Comparison of ENCODE assay signal across 16 cellular contexts in the genomic region with DNA sequence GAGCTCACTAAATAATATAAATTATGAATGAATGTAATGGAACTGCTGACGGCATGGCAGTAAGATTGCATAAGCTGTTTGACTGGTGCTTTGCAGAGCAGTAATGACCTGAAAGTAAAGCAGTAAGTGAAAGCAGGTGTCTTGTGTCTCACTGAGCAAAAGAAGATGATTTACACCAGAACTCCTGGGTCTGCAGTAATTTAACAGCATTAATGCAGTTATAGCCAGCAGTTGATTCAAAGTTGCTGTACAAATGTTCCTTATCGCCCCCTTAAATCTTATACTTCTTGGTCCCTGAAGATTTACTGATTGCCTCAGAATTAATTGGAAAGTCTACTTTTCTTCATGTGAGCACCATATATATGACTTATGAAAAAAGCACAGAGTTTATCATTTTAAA.
A peak's percentile ranks its signal among the peaks of the same experiment; 100 is the strongest.
DNase-seq lines count a peak whose midpoint lies in the region; ATAC-seq and TF ChIP-seq lines count a peak whose summit lies in the region.
"Had no signal": no experiment of that assay in that cellular context is flagged by ENCODE, and none has a peak within 500 bp of the region (broad histone marks: within the 10 kb centered on the region; RNA-seq: fewer than 3 reads in every experiment).

No MANE protein-coding gene starts in this region.

- H3K4me1 ChIP-seq in upper lobe of left lung = no peaks in the 10 kb centered on the region
- H3K4me1 ChIP-seq: HAP-1 had no signal

- H3K9me3 Mint-ChIP-seq in mesothelial cell of epicardium = peaks cover 12% of the 10 kb centered on the region
- H3K9me3 Mint-ChIP-seq: CD8-positive, alpha-beta memory T cell had no signal

- peaks cover 26% of the 10 kb centered on the region for H3K4me1 Mint-ChIP-seq in mesothelial cell of epicardium
- H3K4me1 Mint-ChIP-seq: B cell; CD4-positive, CD25-positive, alpha-beta regulatory T cell; CD8-positive, alpha-beta memory T cell had no signal

- H3K27me3 ChIP-seq in upper lobe of left lung = no peaks in the 10 kb centered on the region

- H3K4me3 ChIP-seq in upper lobe of left lung = no peak overlapping the region
- H3K4me3 ChIP-seq: GM23248, HAP-1 had no signal

- 80 to 88% methylated on average over 2 of the region's 2 CpGs for WGBS in upper lobe of left lung, 2 donors

- peak; percentile 0 for DNase-seq in NCI-H2171 treated with DMSO at 0.1 percent for 48 hours (lab: John Stamatoyannopoulos, UW)
- no peak for DNase-seq in NCI-H2171 (lab: John Stamatoyannopoulos, UW)
- no peak for DNase-seq in mesothelial cell of epicardium (ENCODE audit: low spot score in 2 of 2, unreplicated experiment in 2 of 2)
- DNase-seq in LoVo (ENCODE audit: low spot score) = no peak
- DNase-seq in upper lobe of left lung = no peak
- DNase-seq in stimulated activated CD8-positive, alpha-beta memory T cell treated with anti-CD3 and anti-CD28 coated beads, Interleukin-4, amount 100 ng/mL, for 48 hours = no peak
- DNase-seq: 8988T; C1 segment of cervical spinal cord; CD4-positive, CD25-positive, alpha-beta regulatory T cell; CD8-positive, alpha-beta memory T cell; COR-L47; GM23248 had no signal

- peak; percentile 86 for ATAC-seq in SK-N-SH treated with all-trans-retinoic acid at 6 μM for 48 hours
- ATAC-seq in upper lobe of left lung (ENCODE audit: low FRiP score in 2 of 2) = no peak

- no peaks in the 10 kb centered on the region for H3K36me3 ChIP-seq in upper lobe of left lung

- TF ChIP-seq POLR2A in upper lobe of left lung (IDR thresholded peaks at IDR 0.05) = no peak

- no peak for TF ChIP-seq CTCF in mesothelial cell of epicardium (IDR thresholded peaks at IDR 0.05; ENCODE audit: unreplicated experiment)
- no peak for TF ChIP-seq CTCF in upper lobe of left lung (IDR thresholded peaks at IDR 0.05)

- H3K27ac Mint-ChIP-seq in mesothelial cell of epicardium = peak overlapping the region; percentile 65
- H3K27ac Mint-ChIP-seq: B cell; CD4-positive, CD25-positive, alpha-beta regulatory T cell; CD8-positive, alpha-beta memory T cell had no signal

- no peaks in the 10 kb centered on the region for H3K9me3 ChIP-seq in upper lobe of left lung
- H3K9me3 ChIP-seq: HAP-1 had no signal

- peaks cover 31% of the 10 kb centered on the region for H3K36me3 Mint-ChIP-seq in mesothelial cell of epicardium
- H3K36me3 Mint-ChIP-seq: CD4-positive, CD25-positive, alpha-beta regulatory T cell had no signal

- no peaks in the 10 kb centered on the region for H3K27me3 Mint-ChIP-seq in mesothelial cell of epicardium (ENCODE audit: low read depth)
- H3K27me3 Mint-ChIP-seq: B cell; CD4-positive, CD25-positive, alpha-beta regulatory T cell had no signal

- no peak overlapping the region for H3K27ac ChIP-seq in upper lobe of left lung
- H3K27ac ChIP-seq: GM23248, HL-60 had no signal

- no peak for TF ChIP-seq EP300 in upper lobe of left lung (IDR thresholded peaks at IDR 0.05)

- H3K4me3 Mint-ChIP-seq in mesothelial cell of epicardium = no peak overlapping the region
- H3K4me3 Mint-ChIP-seq: B cell; CD4-positive, CD25-positive, alpha-beta regulatory T cell; CD8-positive, alpha-beta memory T cell had no signal

TF ChIP-seq in SK-N-SH treated with all-trans-retinoic acid at 6 μM for 48 hours, 23 proteins besides CTCF, POLR2A, EP300 and RAD21:
- no peak for TF ChIP-seq GLIS3 (CRISPR knock-in tag; IDR thresholded peaks at IDR 0.05)
- TF ChIP-seq ZNF8 (CRISPR knock-in tag; IDR thresholded peaks at IDR 0.05) = peak; percentile 47; the same call in 1 of the 2 replicates
- peak; percentile 97 for TF ChIP-seq TSHZ2 (CRISPR knock-in tag; IDR thresholded peaks at IDR 0.05)
- peak; percentile 38; the same call in 1 of the 2 replicates for TF ChIP-seq ZNF70 (CRISPR knock-in tag; IDR thresholded peaks at IDR 0.05)
- peak; percentile 72; the same call in 1 of the 2 replicates for TF ChIP-seq ESRRG (CRISPR knock-in tag; IDR thresholded peaks at IDR 0.05)
- TF ChIP-seq ARNTL (CRISPR knock-in tag; IDR thresholded peaks at IDR 0.05; ENCODE audit: borderline replicate concordance, low read depth) = no peak
- TF ChIP-seq ZFP30 (CRISPR knock-in tag; IDR thresholded peaks at IDR 0.05) = no peak
- peak; percentile 89 for TF ChIP-seq SNAI2 (CRISPR knock-in tag; IDR thresholded peaks at IDR 0.05)
- peak; percentile 91 for TF ChIP-seq ISL1 (CRISPR knock-in tag; IDR thresholded peaks at IDR 0.05)
- TF ChIP-seq ZNF565 (CRISPR knock-in tag; conservative IDR thresholded peaks at IDR 0.05; ENCODE audit: low read depth) = no peak
- TF ChIP-seq TCF4 (CRISPR knock-in tag; IDR thresholded peaks at IDR 0.05; ENCODE audit: borderline replicate concordance) = peak; percentile 95
- TF ChIP-seq, protein P1, sequence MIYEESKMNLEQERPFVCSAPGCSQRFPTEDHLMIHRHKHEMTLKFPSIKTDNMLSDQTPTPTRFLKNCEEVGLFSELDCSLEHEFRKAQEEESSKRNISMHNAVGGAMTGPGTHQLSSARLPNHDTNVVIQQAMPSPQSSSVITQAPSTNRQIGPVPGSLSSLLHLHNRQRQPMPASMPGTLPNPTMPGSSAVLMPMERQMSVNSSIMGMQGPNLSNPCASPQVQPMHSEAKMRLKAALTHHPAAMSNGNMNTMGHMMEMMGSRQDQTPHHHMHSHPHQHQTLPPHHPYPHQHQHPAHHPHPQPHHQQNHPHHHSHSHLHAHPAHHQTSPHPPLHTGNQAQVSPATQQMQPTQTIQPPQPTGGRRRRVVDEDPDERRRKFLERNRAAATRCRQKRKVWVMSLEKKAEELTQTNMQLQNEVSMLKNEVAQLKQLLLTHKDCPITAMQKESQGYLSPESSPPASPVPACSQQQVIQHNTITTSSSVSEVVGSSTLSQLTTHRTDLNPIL (CRISPR knock-in tag; IDR thresholded peaks at IDR 0.05; ENCODE audit: low read depth) = peak; percentile 45; the same call in 1 of the 2 replicates
- no peak for TF ChIP-seq PPARA (CRISPR knock-in tag; IDR thresholded peaks at IDR 0.05; ENCODE audit: borderline replicate concordance)
